9 cellular contexts compared by ENCODE assay signal in genomic region chr20:46057856-46058655, GRCh38. TPM values are rescaled to one million over a fixed set of nuclear protein-coding genes. Genes with fewer than 3 reads are reported as not detected.
DNase-seq lines count a peak whose midpoint lies in the region; ATAC-seq lines count a peak whose summit lies in the region.
"Had no signal": no experiment of that assay in that cellular context is flagged by ENCODE, and none has a peak within 500 bp of the region (broad histone marks: within the 10 kb centered on the region; RNA-seq: fewer than 3 reads in every experiment).

No MANE protein-coding gene starts in this region.

- H3K36me3 ChIP-seq in GM23248 (ENCODE audit: low read depth): peaks cover 3% of the 10 kb centered on the region; the same call in 1 of the 2 replicates

- in situ Hi-C loops in GM23248 (cut with MboI): no loop called here

- H3K4me1 ChIP-seq in GM23248 (ENCODE audit: insufficient read depth): peaks cover 7% of the 10 kb centered on the region; the same call in 1 of the 2 replicates

- DNase-seq in GM23248: peak; percentile 76
- peak; percentile 56 for DNase-seq in left cardiac atrium
- peak; percentile 11 for DNase-seq in renal cortical epithelial cell (ENCODE audit: low read depth)
- no peak for DNase-seq in GM19240 (ENCODE audit: insufficient read length, low spot score)
- DNase-seq in HK-2 (ENCODE audit: unreplicated experiment): no peak
- no peak for DNase-seq in activated CD4-positive, CD25-positive, alpha-beta regulatory T cell treated with anti-CD3 and anti-CD28 coated beads, Interleukin-2, amount 50 U/mL, for 72 hours
- DNase-seq in activated T-helper 2 cell treated with anti-CD3 and anti-CD28 coated beads, Interferon-gamma antibody, Interleukin-2, Interleukin-4, amounts not matched to agents 10 μg/mL and 5 μg/mL and 100 μg/mL, durations not matched to agents 14 hours and 24 hours and 36 hours (ENCODE audit: low spot score): no peak

- H3K27me3 Mint-ChIP-seq in activated naive CD4-positive, alpha-beta T cell treated with anti-CD3 and anti-CD28 coated beads, Interleukin-2, amount 50 U/mL, for 24 hours: peaks cover 14% of the 10 kb centered on the region
- H3K27me3 Mint-ChIP-seq in activated T-helper 2 cell treated with anti-CD3 and anti-CD28 coated beads, Interferon-gamma antibody, Interleukin-2, Interleukin-4, amounts not matched to agents 10 μg/mL and 5 μg/mL and 100 μg/mL, durations not matched to agents 14 hours and 24 hours and 36 hours (ENCODE audit: low read depth): peaks cover 38% of the 10 kb centered on the region

- peaks cover 26% of the 10 kb centered on the region for H3K36me3 Mint-ChIP-seq in activated naive CD4-positive, alpha-beta T cell treated with anti-CD3 and anti-CD28 coated beads, Interleukin-2, amount 50 U/mL, for 24 hours
- H3K36me3 Mint-ChIP-seq in activated T-helper 2 cell treated with anti-CD3 and anti-CD28 coated beads, Interferon-gamma antibody, Interleukin-2, Interleukin-4, amounts not matched to agents 10 μg/mL and 5 μg/mL and 100 μg/mL, durations not matched to agents 14 hours and 24 hours and 36 hours (ENCODE audit: low read depth): peaks cover 34% of the 10 kb centered on the region

- H4K20me1 ChIP-seq in GM23248 (ENCODE audit: insufficient read depth): no peaks in the 10 kb centered on the region

- no peaks in the 10 kb centered on the region for H3K9me3 ChIP-seq in GM23248 (ENCODE audit: low read depth)

- H3K27ac ChIP-seq in GM23248: no peak overlapping the region

- no peaks in the 10 kb centered on the region for H3K79me2 ChIP-seq in GM23248 (ENCODE audit: insufficient read depth)

- ATAC-seq in left cardiac atrium: peak; percentile 47 to 55

- H3K4me3 ChIP-seq in GM23248: peak overlapping the region; percentile 70

- WGBS in GM23248 (ENCODE audit: low coverage in 1 of 2, low lambda C conversion rate in 2 of 2, missing lambda C conversion rate in 2 of 2), 2 experiments: 2 to 3% methylated on average over 68 to 71 of the region's 72 CpGs

- peak overlapping the region; percentile 46; the same call in 1 of the 2 replicates for H2AFZ ChIP-seq in GM23248

- intact Hi-C loops in left cardiac atrium (cut with DNase I): no loop called here
- intact Hi-C loops in activated T-helper 2 cell treated with anti-CD3 and anti-CD28 coated beads, Interferon-gamma antibody, Interleukin-2, Interleukin-4, amounts not matched to agents 10 μg/mL and 5 μg/mL and 100 μg/mL, durations not matched to agents 14 hours and 24 hours and 36 hours (cut with micrococcal nuclease): no loop called here

- H3K27me3 ChIP-seq in GM23248 (replicated peaks; ENCODE audit: insufficient read depth): no peaks in the 10 kb centered on the region

- H3K9ac ChIP-seq in GM23248: no peak overlapping the region

- peak overlapping the region; percentile 83 for H3K4me2 ChIP-seq in GM23248 (ENCODE audit: unreplicated experiment)

- H3K9me3 Mint-ChIP-seq in activated naive CD4-positive, alpha-beta T cell treated with anti-CD3 and anti-CD28 coated beads, Interleukin-2, amount 50 U/mL, for 24 hours: no peaks in the 10 kb centered on the region
- no peaks in the 10 kb centered on the region for H3K9me3 Mint-ChIP-seq in activated T-helper 2 cell treated with anti-CD3 and anti-CD28 coated beads, Interferon-gamma antibody, Interleukin-2, Interleukin-4, amounts not matched to agents 10 μg/mL and 5 μg/mL and 100 μg/mL, durations not matched to agents 14 hours and 24 hours and 36 hours

- H3F3A ChIP-seq in GM23248 (ENCODE audit: insufficient read depth): 0 out of 2 replicates have a peak, but pooled peaks cover 8% of the 10 kb centered on the region

- H3K4me3 Mint-ChIP-seq in activated naive CD4-positive, alpha-beta T cell treated with anti-CD3 and anti-CD28 coated beads, Interleukin-2, amount 50 U/mL, for 24 hours: peak overlapping the region; percentile 57
- H3K4me3 Mint-ChIP-seq in activated T-helper 2 cell treated with anti-CD3 and anti-CD28 coated beads, Interferon-gamma antibody, Interleukin-2, Interleukin-4, amounts not matched to agents 10 μg/mL and 5 μg/mL and 100 μg/mL, durations not matched to agents 14 hours and 24 hours and 36 hours (ENCODE audit: low read depth): no peak overlapping the region

- peaks cover 46% of the 10 kb centered on the region for H3K4me1 Mint-ChIP-seq in activated naive CD4-positive, alpha-beta T cell treated with anti-CD3 and anti-CD28 coated beads, Interleukin-2, amount 50 U/mL, for 24 hours
- H3K4me1 Mint-ChIP-seq in activated T-helper 2 cell treated with anti-CD3 and anti-CD28 coated beads, Interferon-gamma antibody, Interleukin-2, Interleukin-4, amounts not matched to agents 10 μg/mL and 5 μg/mL and 100 μg/mL, durations not matched to agents 14 hours and 24 hours and 36 hours (ENCODE audit: low read depth): peaks cover 35% of the 10 kb centered on the region

- no peak overlapping the region for H3K27ac Mint-ChIP-seq in activated naive CD4-positive, alpha-beta T cell treated with anti-CD3 and anti-CD28 coated beads, Interleukin-2, amount 50 U/mL, for 24 hours
- H3K27ac Mint-ChIP-seq in activated T-helper 2 cell treated with anti-CD3 and anti-CD28 coated beads, Interferon-gamma antibody, Interleukin-2, Interleukin-4, amounts not matched to agents 10 μg/mL and 5 μg/mL and 100 μg/mL, durations not matched to agents 14 hours and 24 hours and 36 hours: no peak overlapping the region

- no peaks in the 10 kb centered on the region for H3K9me2 ChIP-seq in GM23248 (ENCODE audit: insufficient read depth)

RNA-seq across cellular contexts. Expression of gene SLC12A5, which starts 29.0 kb away (rescaled TPM):
- not detected in 2 replicates for total RNA-seq in GM23248 (2014; rRNA removed; shearing (Covaris generic))
- 0.55 and 0.58 TPM in 2 replicates for polyA plus RNA-seq in GM23248 (2016; fragmentation: Nextera tagmentation; extraction: Ambion mirVana)
- total RNA-seq in left cardiac atrium (1 to 10 TPM; 2.6 to 3.2 TPM), renal cortical epithelial cell (0.17 and 0.55 TPM in 2 replicates)
- 0.73 TPM in 1 of 2 replicates, not detected in the other for total RNA-seq in activated T-helper 2 cell treated with anti-CD3 and anti-CD28 coated beads, Interferon-gamma antibody, Interleukin-2, Interleukin-4, amounts not matched to agents 10 μg/mL and 5 μg/mL and 100 μg/mL, durations not matched to agents 14 hours and 24 hours and 36 hours
- total RNA-seq: myocyte had no signal

RNA-seq across cellular contexts. Expression of gene NCOA5, which starts 31.7 kb away (rescaled TPM):
- total RNA-seq in GM23248 (2014; rRNA removed; shearing (Covaris generic)): 15.9 and 20.4 TPM in 2 replicates
- polyA plus RNA-seq in GM23248 (2016; fragmentation: Nextera tagmentation; extraction: Ambion mirVana): 14.9 and 15.3 TPM in 2 replicates
- total RNA-seq in left cardiac atrium: 10 to 100 TPM; 19.6 to 21.1 TPM
- total RNA-seq in renal cortical epithelial cell: 6.1 and 25.3 TPM in 2 replicates
- 27.5 and 28.7 TPM in 2 replicates for total RNA-seq in activated T-helper 2 cell treated with anti-CD3 and anti-CD28 coated beads, Interferon-gamma antibody, Interleukin-2, Interleukin-4, amounts not matched to agents 10 μg/mL and 5 μg/mL and 100 μg/mL, durations not matched to agents 14 hours and 24 hours and 36 hours

RNA-seq across cellular contexts. Expression of gene MMP9, which starts 49.3 kb away (rescaled TPM):
- not detected in 2 replicates for total RNA-seq in GM23248 (2014; rRNA removed; shearing (Covaris generic))
- polyA plus RNA-seq in GM23248 (2016; fragmentation: Nextera tagmentation; extraction: Ambion mirVana): 0.10 and 0.13 TPM in 2 replicates
- 1 to 10 TPM; 1.1 to 1.4 TPM for total RNA-seq in left cardiac atrium
- total RNA-seq in renal cortical epithelial cell: 0.87 TPM in 1 of 2 replicates, not detected in the other
- 0.16 TPM in 1 of 2 replicates, not detected in the other for total RNA-seq in activated T-helper 2 cell treated with anti-CD3 and anti-CD28 coated beads, Interferon-gamma antibody, Interleukin-2, Interleukin-4, amounts not matched to agents 10 μg/mL and 5 μg/mL and 100 μg/mL, durations not matched to agents 14 hours and 24 hours and 36 hours
- total RNA-seq: myocyte had no signal

Comparison
In these comparisons a context has a peak if more than half of its experiments do, and no peak if none do; other contexts are left out.
1. DNase-seq: peak in GM23248 (single experiment), left cardiac atrium (single experiment) and renal cortical epithelial cell (single experiment); none in GM19240 (single experiment), HK-2 (single experiment), activated CD4-positive, CD25-positive, alpha-beta regulatory T cell treated with anti-CD3 and anti-CD28 coated beads, Interleukin-2, amount 50 U/mL, for 72 hours (single experiment) and activated T-helper 2 cell treated with anti-CD3 and anti-CD28 coated beads, Interferon-gamma antibody, Interleukin-2, Interleukin-4, amounts not matched to agents 10 μg/mL and 5 μg/mL and 100 μg/mL, durations not matched to agents 14 hours and 24 hours and 36 hours (single experiment).